ENCODE assay signal across 1 cellular context in the genomic region with DNA sequence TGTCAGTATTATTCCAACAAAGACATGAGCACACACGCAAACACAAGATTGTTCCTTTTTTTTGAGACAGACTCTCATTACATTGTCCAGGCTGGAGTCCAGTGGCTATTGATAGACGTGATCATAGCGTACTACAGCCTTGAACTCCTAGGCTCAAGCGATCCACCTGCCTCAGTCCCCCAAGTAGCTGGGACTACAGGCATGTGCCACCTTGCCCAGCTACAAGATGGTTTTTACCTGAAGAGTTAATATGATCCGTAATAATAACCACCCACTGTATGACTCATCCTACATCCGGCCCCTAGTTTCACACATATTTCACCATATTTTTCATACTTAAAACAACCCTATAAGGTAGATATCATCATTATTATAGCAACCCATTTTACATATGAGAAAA.
A peak's percentile ranks its signal among the peaks of the same experiment; 100 is the strongest.
TF ChIP-seq lines count a peak whose summit lies in the region.

No MANE protein-coding gene starts in this region.

TF ChIP-seq in K562, 482 proteins besides CTCF, POLR2A, EP300 and RAD21:
- TF ChIP-seq TRIM25 (IDR thresholded peaks at IDR 0.05; ENCODE audit: borderline replicate concordance) (no peak), ZNF444 (CRISPR knock-in tag; IDR thresholded peaks at IDR 0.05) (no peak), JUND (IDR thresholded peaks at IDR 0.05; ENCODE audit: borderline replicate concordance, low read depth, low read length) (peak; percentile 65; the same call in 1 of the 2 replicates), JUND (tag; IDR thresholded peaks at IDR 0.05; ENCODE audit: borderline replicate concordance, low read depth, low read length) (peak; percentile 59; the same call in 1 of the 3 replicates), ZBTB8A (IDR thresholded peaks at IDR 0.05; ENCODE audit: partially characterized antibody) (no peak), ZBTB11 (CRISPR knock-in tag; IDR thresholded peaks at IDR 0.05) (no peak), FOSL1 (tag; conservative IDR thresholded peaks at IDR 0.05) (peak; percentile 69), TARDBP (IDR thresholded peaks at IDR 0.05) (no peak), ZNF395 (CRISPR knock-in tag; IDR thresholded peaks at IDR 0.05) (peak; percentile 71; the same call in 1 of the 2 replicates), ZNF589 (CRISPR knock-in tag; IDR thresholded peaks at IDR 0.05; ENCODE audit: low read depth) (peak; percentile 84), CEBPG (CRISPR knock-in tag; IDR thresholded peaks at IDR 0.05) (no peak), CEBPG (tag; conservative IDR thresholded peaks at IDR 0.05 in 1 of 2, IDR thresholded peaks at IDR 0.05 in 1 of 2) (peak in 1 of 2 experiments; percentile 50; a peak in 2 of 4 replicates), ETV1 (tag; conservative IDR thresholded peaks at IDR 0.05; ENCODE audit: low read depth) (peak; percentile 33; the same call in 1 of the 2 replicates), ZNF175 (CRISPR knock-in tag; IDR thresholded peaks at IDR 0.05; ENCODE audit: low read depth) (peak; percentile 65; the same call in 1 of the 2 replicates), NELFE (IDR thresholded peaks at IDR 0.05; ENCODE audit: insufficient read depth, insufficient read length) (no peak), JUN (IDR thresholded peaks at IDR 0.05; ENCODE audit: borderline replicate concordance, low read depth, low read length) (peak; percentile 22; the same call in 1 of the 2 replicates), JUN (CRISPR knock-in tag; IDR thresholded peaks at IDR 0.05; ENCODE audit: borderline replicate concordance) (no peak), MED1 (CRISPR knock-in tag; IDR thresholded peaks at IDR 0.05; ENCODE audit: borderline replicate concordance) (no peak)
- TF ChIP-seq, protein P1, sequence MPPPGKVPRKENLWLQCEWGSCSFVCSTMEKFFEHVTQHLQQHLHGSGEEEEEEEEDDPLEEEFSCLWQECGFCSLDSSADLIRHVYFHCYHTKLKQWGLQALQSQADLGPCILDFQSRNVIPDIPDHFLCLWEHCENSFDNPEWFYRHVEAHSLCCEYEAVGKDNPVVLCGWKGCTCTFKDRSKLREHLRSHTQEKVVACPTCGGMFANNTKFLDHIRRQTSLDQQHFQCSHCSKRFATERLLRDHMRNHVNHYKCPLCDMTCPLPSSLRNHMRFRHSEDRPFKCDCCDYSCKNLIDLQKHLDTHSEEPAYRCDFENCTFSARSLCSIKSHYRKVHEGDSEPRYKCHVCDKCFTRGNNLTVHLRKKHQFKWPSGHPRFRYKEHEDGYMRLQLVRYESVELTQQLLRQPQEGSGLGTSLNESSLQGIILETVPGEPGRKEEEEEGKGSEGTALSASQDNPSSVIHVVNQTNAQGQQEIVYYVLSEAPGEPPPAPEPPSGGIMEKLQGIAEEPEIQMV (tag; conservative IDR thresholded peaks at IDR 0.05; ENCODE audit: low read depth), result no peak
- TF ChIP-seq, protein P2, sequence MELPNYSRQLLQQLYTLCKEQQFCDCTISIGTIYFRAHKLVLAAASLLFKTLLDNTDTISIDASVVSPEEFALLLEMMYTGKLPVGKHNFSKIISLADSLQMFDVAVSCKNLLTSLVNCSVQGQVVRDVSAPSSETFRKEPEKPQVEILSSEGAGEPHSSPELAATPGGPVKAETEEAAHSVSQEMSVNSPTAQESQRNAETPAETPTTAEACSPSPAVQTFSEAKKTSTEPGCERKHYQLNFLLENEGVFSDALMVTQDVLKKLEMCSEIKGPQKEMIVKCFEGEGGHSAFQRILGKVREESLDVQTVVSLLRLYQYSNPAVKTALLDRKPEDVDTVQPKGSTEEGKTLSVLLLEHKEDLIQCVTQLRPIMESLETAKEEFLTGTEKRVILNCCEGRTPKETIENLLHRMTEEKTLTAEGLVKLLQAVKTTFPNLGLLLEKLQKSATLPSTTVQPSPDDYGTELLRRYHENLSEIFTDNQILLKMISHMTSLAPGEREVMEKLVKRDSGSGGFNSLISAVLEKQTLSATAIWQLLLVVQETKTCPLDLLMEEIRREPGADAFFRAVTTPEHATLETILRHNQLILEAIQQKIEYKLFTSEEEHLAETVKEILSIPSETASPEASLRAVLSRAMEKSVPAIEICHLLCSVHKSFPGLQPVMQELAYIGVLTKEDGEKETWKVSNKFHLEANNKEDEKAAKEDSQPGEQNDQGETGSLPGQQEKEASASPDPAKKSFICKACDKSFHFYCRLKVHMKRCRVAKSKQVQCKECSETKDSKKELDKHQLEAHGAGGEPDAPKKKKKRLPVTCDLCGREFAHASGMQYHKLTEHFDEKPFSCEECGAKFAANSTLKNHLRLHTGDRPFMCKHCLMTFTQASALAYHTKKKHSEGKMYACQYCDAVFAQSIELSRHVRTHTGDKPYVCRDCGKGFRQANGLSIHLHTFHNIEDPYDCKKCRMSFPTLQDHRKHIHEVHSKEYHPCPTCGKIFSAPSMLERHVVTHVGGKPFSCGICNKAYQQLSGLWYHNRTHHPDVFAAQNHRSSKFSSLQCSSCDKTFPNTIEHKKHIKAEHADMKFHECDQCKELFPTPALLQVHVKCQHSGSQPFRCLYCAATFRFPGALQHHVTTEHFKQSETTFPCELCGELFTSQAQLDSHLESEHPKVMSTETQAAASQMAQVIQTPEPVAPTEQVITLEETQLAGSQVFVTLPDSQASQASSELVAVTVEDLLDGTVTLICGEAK (IDR thresholded peaks at IDR 0.05), result no peak
- TF ChIP-seq, protein P2 (CRISPR knock-in tag; IDR thresholded peaks at IDR 0.05), result no peak
- TF ChIP-seq, protein P3, sequence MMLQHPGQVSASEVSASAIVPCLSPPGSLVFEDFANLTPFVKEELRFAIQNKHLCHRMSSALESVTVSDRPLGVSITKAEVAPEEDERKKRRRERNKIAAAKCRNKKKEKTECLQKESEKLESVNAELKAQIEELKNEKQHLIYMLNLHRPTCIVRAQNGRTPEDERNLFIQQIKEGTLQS (IDR thresholded peaks at IDR 0.05), result peak; percentile 85
- TF ChIP-seq, protein P3 (CRISPR knock-in tag; conservative IDR thresholded peaks at IDR 0.05), result no peak
TF ChIP-seq in K562: peak in this region for 9.
